Comparison of ENCODE assay signal across 27 cellular contexts in genomic region chr5:154873791-154874331, GRCh38. TPM values are rescaled to one million over a fixed set of nuclear protein-coding genes. Genes with fewer than 3 reads are reported as not detected.
DNase-seq lines count a peak whose midpoint lies in the region; ATAC-seq and TF ChIP-seq lines count a peak whose summit lies in the region.
"Had no signal": no experiment of that assay in that cellular context is flagged by ENCODE, and none has a peak within 500 bp of the region (broad histone marks: within the 10 kb centered on the region; RNA-seq: fewer than 3 reads in every experiment).

No MANE protein-coding gene starts in this region.

- peak overlapping the region; percentile 42 for H3K27ac ChIP-seq in left ventricle myocardium inferior (replicated peaks)
- H3K27ac ChIP-seq in right atrium auricular region = peak overlapping the region in 1 of 2 donors; percentile 31
- peak overlapping the region in 54 of 59 donors; percentile 2 to 82 (median 64) for H3K27ac ChIP-seq in dorsolateral prefrontal cortex
- peak overlapping the region; percentile 57 to 79 (median 66) for H3K27ac ChIP-seq in upper lobe of left lung

- no peak for TF ChIP-seq EP300 in upper lobe of left lung (IDR thresholded peaks at IDR 0.05)

- H3K27me3 ChIP-seq in left ventricle myocardium inferior (ENCODE audit: low read depth) = no peaks in the 10 kb centered on the region
- H3K27me3 ChIP-seq in right atrium auricular region = no peaks in the 10 kb centered on the region
- no peaks in the 10 kb centered on the region for H3K27me3 ChIP-seq in dorsolateral prefrontal cortex
- no peaks in the 10 kb centered on the region for H3K27me3 ChIP-seq in upper lobe of left lung
- no peaks in the 10 kb centered on the region for H3K27me3 ChIP-seq in Caco-2 (replicated peaks; ENCODE audit: control insufficient read depth, insufficient read depth, low read length)
- H3K27me3 ChIP-seq: breast epithelium had no signal

- H3K4me1 ChIP-seq in left ventricle myocardium inferior (peaks cover 18% of the 10 kb centered on the region), right atrium auricular region (peaks cover 0 to 6% of the 10 kb centered on the region in 2 donors), upper lobe of left lung (peaks cover 4 to 21% (median 8%) of the 10 kb centered on the region in 4 donors), Caco-2 (no peaks in the 10 kb centered on the region)
- H3K4me1 ChIP-seq: breast epithelium had no signal

- no peaks in the 10 kb centered on the region for H3K4me1 Mint-ChIP-seq in neural crest cell
- no peaks in the 10 kb centered on the region for H3K4me1 Mint-ChIP-seq in Caco-2 (ENCODE audit: low read depth, unreplicated experiment)
- H3K4me1 Mint-ChIP-seq: GM23338; stimulated activated effector memory CD8-positive, alpha-beta T cell treated with anti-CD3 and anti-CD28 coated beads, Interleukin-12 subunit alpha, Interleukin-12 subunit beta, amount 100 ng/mL, for 72 hours had no signal

- no peak for ATAC-seq in upper lobe of left lung (ENCODE audit: low FRiP score in 2 of 2)
- ATAC-seq: GM23338; natural killer cell; stimulated activated effector memory CD8-positive, alpha-beta T cell treated with anti-CD3 and anti-CD28 coated beads, Interleukin-12 subunit alpha, Interleukin-12 subunit beta, amount 100 ng/mL, for 72 hours had no signal

- H3K36me3 Mint-ChIP-seq in neural crest cell (ENCODE audit: low read depth) = peaks cover 37% of the 10 kb centered on the region
- peaks cover 80% of the 10 kb centered on the region for H3K36me3 Mint-ChIP-seq in Caco-2 (ENCODE audit: insufficient read depth, unreplicated experiment)

- H3K9me3 ChIP-seq in left ventricle myocardium inferior (replicated peaks) = peaks cover 14% of the 10 kb centered on the region
- H3K9me3 ChIP-seq in right atrium auricular region = peaks cover 0 to 9% of the 10 kb centered on the region in 2 donors
- peaks cover 0 to 10% (median 9%) of the 10 kb centered on the region in 4 donors for H3K9me3 ChIP-seq in upper lobe of left lung
- peaks cover 8% of the 10 kb centered on the region for H3K9me3 ChIP-seq in Caco-2

- peaks cover 78% of the 10 kb centered on the region for H3K36me3 ChIP-seq in left ventricle myocardium inferior
- peaks cover 63% of the 10 kb centered on the region for H3K36me3 ChIP-seq in right atrium auricular region
- H3K36me3 ChIP-seq in upper lobe of left lung = peaks cover 25 to 75% (median 65%) of the 10 kb centered on the region in 4 donors
- no peaks in the 10 kb centered on the region for H3K36me3 ChIP-seq in Caco-2 (ENCODE audit: control insufficient read depth, insufficient read depth, low read length)

- POLR2A ChIA-PET in Caco-2 (lab: Charles Lee) = no interaction called here

- no TSS peak for BruUV-seq in Caco-2 (replicated peaks; lab: Mats Ljungman, UMichigan)

- TF ChIP-seq POLR2A in upper lobe of left lung (IDR thresholded peaks at IDR 0.05) = no peak

- intact Hi-C loops in left ventricle myocardium inferior (cut with micrococcal nuclease) (no loop called here), dorsolateral prefrontal cortex (cut with DNase I) (no loop called here), Caco-2 (cut with micrococcal nuclease; ENCODE audit: unreplicated experiment) (no loop called here)

- no peaks in the 10 kb centered on the region for H3K27me3 Mint-ChIP-seq in neural crest cell (ENCODE audit: low read depth)
- H3K27me3 Mint-ChIP-seq in Caco-2 (ENCODE audit: insufficient read depth, unreplicated experiment) = no peaks in the 10 kb centered on the region
- H3K27me3 Mint-ChIP-seq: CD4-positive, alpha-beta T cell had no signal

- H3K9me3 Mint-ChIP-seq in neural crest cell (peaks cover under 1% of the 10 kb centered on the region), Caco-2 (ENCODE audit: unreplicated experiment) (peaks cover 2% of the 10 kb centered on the region)
- H3K9me3 Mint-ChIP-seq: natural killer cell had no signal

- DNase-seq in left ventricle myocardium inferior = no peak
- DNase-seq in right atrium auricular region (ENCODE audit: low spot score) = no peak
- no peak for DNase-seq in dorsolateral prefrontal cortex
- no peak for DNase-seq in neural crest cell (ENCODE audit: low read depth, low spot score)
- no peak for DNase-seq in upper lobe of left lung
- DNase-seq in HuH-7 (ENCODE audit: low spot score) = no peak
- no peak for DNase-seq in Caco-2
- DNase-seq in Kasumi-1 (lab: John Stamatoyannopoulos, UW) = no peak
- DNase-seq: activated CD4-positive, alpha-beta T cell treated with anti-CD3 and anti-CD28 coated beads for 48 hours; activated naive CD4-positive, alpha-beta T cell treated with Interleukin-2 at 50 U/mL for 16 hours; AML-193; amygdala; CD4-positive, alpha-beta T cell; effector memory CD4-positive, alpha-beta T cell; erythroblast; natural killer cell; NCI-H1048; NCI-H1694; NCI-H446 treated with DMSO at 0.1 percent for 48 hours; NCI-H82; occipital lobe; stimulated activated CD4-positive, alpha-beta T cell treated with anti-CD3 and anti-CD28 coated beads, Interleukin-15, amount 100 ng/mL, for 24 hours; substantia nigra had no signal

- WGBS in upper lobe of left lung, 2 donors = 72 to 80% methylated on average over 5 of the region's 5 CpGs

- CTCF ChIA-PET in Caco-2 (lab: Charles Lee) = no interaction called here

- TF ChIP-seq CTCF in left ventricle myocardium inferior (IDR thresholded peaks at IDR 0.05; ENCODE audit: borderline replicate concordance) = no peak
- no peak for TF ChIP-seq CTCF in right atrium auricular region (IDR thresholded peaks at IDR 0.05)
- no peak for TF ChIP-seq CTCF in dorsolateral prefrontal cortex (IDR thresholded peaks at IDR 0.05 in 54 of 56, conservative IDR thresholded peaks at IDR 0.05 in 2 of 56; ENCODE audit: low read depth in 1 of 56, partially characterized antibody in 56 of 56)
- TF ChIP-seq CTCF in neural crest cell (conservative IDR thresholded peaks at IDR 0.05) = no peak
- no peak for TF ChIP-seq CTCF in upper lobe of left lung (IDR thresholded peaks at IDR 0.05)
- no peak for TF ChIP-seq CTCF in Caco-2 (IDR thresholded peaks at IDR 0.05; ENCODE audit: insufficient read depth in 1 of 2, low read depth in 1 of 2, low read length in 1 of 2, severe bottlenecking in 1 of 2, unreplicated experiment in 1 of 2)

- H3K4me3 Mint-ChIP-seq in neural crest cell (no peak overlapping the region), Caco-2 (ENCODE audit: unreplicated experiment) (no peak overlapping the region)
- H3K4me3 Mint-ChIP-seq: CD4-positive, alpha-beta T cell; GM23338; natural killer cell; stimulated activated effector memory CD8-positive, alpha-beta T cell treated with anti-CD3 and anti-CD28 coated beads, Interleukin-12 subunit alpha, Interleukin-12 subunit beta, amount 100 ng/mL, for 72 hours had no signal

- H3K4me3 ChIP-seq in left ventricle myocardium inferior = no peak overlapping the region
- H3K4me3 ChIP-seq in right atrium auricular region = no peak overlapping the region
- H3K4me3 ChIP-seq in dorsolateral prefrontal cortex = no peak overlapping the region
- H3K4me3 ChIP-seq in upper lobe of left lung = no peak overlapping the region
- H3K4me3 ChIP-seq in Caco-2 (ENCODE audit: low read depth, low read length) = no peak overlapping the region
- H3K4me3 ChIP-seq: breast epithelium, GM23338 had no signal

- H3K27ac Mint-ChIP-seq in neural crest cell (ENCODE audit: unreplicated experiment) (peak overlapping the region; percentile 70), Caco-2 (ENCODE audit: unreplicated experiment) (no peak overlapping the region)
- H3K27ac Mint-ChIP-seq: CD4-positive, alpha-beta T cell; GM23338; natural killer cell; stimulated activated effector memory CD8-positive, alpha-beta T cell treated with anti-CD3 and anti-CD28 coated beads, Interleukin-12 subunit alpha, Interleukin-12 subunit beta, amount 100 ng/mL, for 72 hours had no signal

RNA-seq across cellular contexts. Expression of gene CNOT8, which starts 15.4 kb away (rescaled TPM):
- total RNA-seq in left ventricle myocardium inferior (23.3 TPM), right atrium auricular region (10 to 100 TPM; 28.0 to 31.4 TPM), dorsolateral prefrontal cortex (10 to 100 TPM; 40.2 to 72.9 (median 52.6) TPM), neural crest cell (51.9 and 53.1 TPM in 2 replicates), upper lobe of left lung (100 to 1,000 TPM in 1 of 6 donors, 10 to 100 TPM in 5; 54.5 to 189 (median 87.6) TPM), Caco-2 (2022) (38.1 and 41.2 TPM in 2 replicates)

RNA-seq across cellular contexts. Expression of gene FAXDC2, which starts 23.5 kb away (rescaled TPM):
- total RNA-seq in left ventricle myocardium inferior (23.5 TPM), right atrium auricular region (10 to 100 TPM; 22.1 to 24.6 TPM), dorsolateral prefrontal cortex (100 to 1,000 TPM in 7 of 120 experiments, 10 to 100 TPM in 113; 17.1 to 155 (median 53.8) TPM), neural crest cell (2.7 and 2.9 TPM in 2 replicates), upper lobe of left lung (100 to 1,000 TPM in 1 of 6 donors, 10 to 100 TPM in 5; 41.7 to 147 (median 60.2) TPM), Caco-2 (2022) (0.95 and 1.6 TPM in 2 replicates)
- total RNA-seq: A673; CD4-positive, alpha-beta T cell had no signal
